ENCODE assay signal across 1 cellular context in the genomic region with DNA sequence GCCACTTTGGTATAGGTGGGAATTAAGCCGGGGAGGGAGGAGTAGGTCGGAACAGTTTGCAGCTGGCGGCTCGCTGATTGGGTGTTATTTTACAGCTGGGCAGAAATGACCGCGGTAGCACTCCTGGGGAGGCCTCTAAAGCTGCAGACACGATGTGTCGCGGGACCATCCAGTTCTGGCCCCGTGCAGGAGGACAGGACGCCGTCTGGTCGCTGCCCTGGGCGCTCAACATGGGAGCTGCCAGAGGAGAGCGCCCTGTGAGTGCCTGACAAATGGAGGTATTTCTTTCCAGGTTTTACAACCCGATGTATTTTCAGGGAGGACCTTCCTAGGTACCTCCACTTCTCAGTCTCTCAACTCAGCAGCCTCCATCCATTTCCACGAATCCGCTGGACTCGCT.
TF ChIP-seq lines count a peak whose summit lies in the region.

No MANE protein-coding gene starts in this region.

TF ChIP-seq in H1, 55 proteins besides CTCF, POLR2A, EP300 and RAD21 (continued from another document):
- TF ChIP-seq, protein P1, sequence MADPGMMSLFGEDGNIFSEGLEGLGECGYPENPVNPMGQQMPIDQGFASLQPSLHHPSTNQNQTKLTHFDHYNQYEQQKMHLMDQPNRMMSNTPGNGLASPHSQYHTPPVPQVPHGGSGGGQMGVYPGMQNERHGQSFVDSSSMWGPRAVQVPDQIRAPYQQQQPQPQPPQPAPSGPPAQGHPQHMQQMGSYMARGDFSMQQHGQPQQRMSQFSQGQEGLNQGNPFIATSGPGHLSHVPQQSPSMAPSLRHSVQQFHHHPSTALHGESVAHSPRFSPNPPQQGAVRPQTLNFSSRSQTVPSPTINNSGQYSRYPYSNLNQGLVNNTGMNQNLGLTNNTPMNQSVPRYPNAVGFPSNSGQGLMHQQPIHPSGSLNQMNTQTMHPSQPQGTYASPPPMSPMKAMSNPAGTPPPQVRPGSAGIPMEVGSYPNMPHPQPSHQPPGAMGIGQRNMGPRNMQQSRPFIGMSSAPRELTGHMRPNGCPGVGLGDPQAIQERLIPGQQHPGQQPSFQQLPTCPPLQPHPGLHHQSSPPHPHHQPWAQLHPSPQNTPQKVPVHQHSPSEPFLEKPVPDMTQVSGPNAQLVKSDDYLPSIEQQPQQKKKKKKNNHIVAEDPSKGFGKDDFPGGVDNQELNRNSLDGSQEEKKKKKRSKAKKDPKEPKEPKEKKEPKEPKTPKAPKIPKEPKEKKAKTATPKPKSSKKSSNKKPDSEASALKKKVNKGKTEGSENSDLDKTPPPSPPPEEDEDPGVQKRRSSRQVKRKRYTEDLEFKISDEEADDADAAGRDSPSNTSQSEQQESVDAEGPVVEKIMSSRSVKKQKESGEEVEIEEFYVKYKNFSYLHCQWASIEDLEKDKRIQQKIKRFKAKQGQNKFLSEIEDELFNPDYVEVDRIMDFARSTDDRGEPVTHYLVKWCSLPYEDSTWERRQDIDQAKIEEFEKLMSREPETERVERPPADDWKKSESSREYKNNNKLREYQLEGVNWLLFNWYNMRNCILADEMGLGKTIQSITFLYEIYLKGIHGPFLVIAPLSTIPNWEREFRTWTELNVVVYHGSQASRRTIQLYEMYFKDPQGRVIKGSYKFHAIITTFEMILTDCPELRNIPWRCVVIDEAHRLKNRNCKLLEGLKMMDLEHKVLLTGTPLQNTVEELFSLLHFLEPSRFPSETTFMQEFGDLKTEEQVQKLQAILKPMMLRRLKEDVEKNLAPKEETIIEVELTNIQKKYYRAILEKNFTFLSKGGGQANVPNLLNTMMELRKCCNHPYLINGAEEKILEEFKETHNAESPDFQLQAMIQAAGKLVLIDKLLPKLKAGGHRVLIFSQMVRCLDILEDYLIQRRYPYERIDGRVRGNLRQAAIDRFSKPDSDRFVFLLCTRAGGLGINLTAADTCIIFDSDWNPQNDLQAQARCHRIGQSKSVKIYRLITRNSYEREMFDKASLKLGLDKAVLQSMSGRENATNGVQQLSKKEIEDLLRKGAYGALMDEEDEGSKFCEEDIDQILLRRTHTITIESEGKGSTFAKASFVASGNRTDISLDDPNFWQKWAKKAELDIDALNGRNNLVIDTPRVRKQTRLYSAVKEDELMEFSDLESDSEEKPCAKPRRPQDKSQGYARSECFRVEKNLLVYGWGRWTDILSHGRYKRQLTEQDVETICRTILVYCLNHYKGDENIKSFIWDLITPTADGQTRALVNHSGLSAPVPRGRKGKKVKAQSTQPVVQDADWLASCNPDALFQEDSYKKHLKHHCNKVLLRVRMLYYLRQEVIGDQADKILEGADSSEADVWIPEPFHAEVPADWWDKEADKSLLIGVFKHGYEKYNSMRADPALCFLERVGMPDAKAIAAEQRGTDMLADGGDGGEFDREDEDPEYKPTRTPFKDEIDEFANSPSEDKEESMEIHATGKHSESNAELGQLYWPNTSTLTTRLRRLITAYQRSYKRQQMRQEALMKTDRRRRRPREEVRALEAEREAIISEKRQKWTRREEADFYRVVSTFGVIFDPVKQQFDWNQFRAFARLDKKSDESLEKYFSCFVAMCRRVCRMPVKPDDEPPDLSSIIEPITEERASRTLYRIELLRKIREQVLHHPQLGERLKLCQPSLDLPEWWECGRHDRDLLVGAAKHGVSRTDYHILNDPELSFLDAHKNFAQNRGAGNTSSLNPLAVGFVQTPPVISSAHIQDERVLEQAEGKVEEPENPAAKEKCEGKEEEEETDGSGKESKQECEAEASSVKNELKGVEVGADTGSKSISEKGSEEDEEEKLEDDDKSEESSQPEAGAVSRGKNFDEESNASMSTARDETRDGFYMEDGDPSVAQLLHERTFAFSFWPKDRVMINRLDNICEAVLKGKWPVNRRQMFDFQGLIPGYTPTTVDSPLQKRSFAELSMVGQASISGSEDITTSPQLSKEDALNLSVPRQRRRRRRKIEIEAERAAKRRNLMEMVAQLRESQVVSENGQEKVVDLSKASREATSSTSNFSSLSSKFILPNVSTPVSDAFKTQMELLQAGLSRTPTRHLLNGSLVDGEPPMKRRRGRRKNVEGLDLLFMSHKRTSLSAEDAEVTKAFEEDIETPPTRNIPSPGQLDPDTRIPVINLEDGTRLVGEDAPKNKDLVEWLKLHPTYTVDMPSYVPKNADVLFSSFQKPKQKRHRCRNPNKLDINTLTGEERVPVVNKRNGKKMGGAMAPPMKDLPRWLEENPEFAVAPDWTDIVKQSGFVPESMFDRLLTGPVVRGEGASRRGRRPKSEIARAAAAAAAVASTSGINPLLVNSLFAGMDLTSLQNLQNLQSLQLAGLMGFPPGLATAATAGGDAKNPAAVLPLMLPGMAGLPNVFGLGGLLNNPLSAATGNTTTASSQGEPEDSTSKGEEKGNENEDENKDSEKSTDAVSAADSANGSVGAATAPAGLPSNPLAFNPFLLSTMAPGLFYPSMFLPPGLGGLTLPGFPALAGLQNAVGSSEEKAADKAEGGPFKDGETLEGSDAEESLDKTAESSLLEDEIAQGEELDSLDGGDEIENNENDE (IDR thresholded peaks at IDR 0.05; ENCODE audit: insufficient replicate concordance, low read length): no peak
- no peak for TF ChIP-seq SIRT6 (IDR thresholded peaks at IDR 0.05; ENCODE audit: low read length)
- no peak for TF ChIP-seq POU5F1 (IDR thresholded peaks at IDR 0.05; ENCODE audit: low read depth, low read length)
- no peak for TF ChIP-seq YY1 (IDR thresholded peaks at IDR 0.05; ENCODE audit: low read depth, low read length)
- no peak for TF ChIP-seq NANOG (IDR thresholded peaks at IDR 0.05; ENCODE audit: insufficient read depth, low read depth, low read length, poor library complexity, severe bottlenecking)
- no peak for TF ChIP-seq POLR2AphosphoS5 (IDR thresholded peaks at IDR 0.05; ENCODE audit: low read depth, low read length)
- TF ChIP-seq CREB1 (IDR thresholded peaks at IDR 0.05): no peak
- no peak for TF ChIP-seq SUZ12 (IDR thresholded peaks at IDR 0.05; ENCODE audit: low read length)
- no peak for TF ChIP-seq CHD2 (IDR thresholded peaks at IDR 0.05; ENCODE audit: low read length)
- TF ChIP-seq, protein P2, sequence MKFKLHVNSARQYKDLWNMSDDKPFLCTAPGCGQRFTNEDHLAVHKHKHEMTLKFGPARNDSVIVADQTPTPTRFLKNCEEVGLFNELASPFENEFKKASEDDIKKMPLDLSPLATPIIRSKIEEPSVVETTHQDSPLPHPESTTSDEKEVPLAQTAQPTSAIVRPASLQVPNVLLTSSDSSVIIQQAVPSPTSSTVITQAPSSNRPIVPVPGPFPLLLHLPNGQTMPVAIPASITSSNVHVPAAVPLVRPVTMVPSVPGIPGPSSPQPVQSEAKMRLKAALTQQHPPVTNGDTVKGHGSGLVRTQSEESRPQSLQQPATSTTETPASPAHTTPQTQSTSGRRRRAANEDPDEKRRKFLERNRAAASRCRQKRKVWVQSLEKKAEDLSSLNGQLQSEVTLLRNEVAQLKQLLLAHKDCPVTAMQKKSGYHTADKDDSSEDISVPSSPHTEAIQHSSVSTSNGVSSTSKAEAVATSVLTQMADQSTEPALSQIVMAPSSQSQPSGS (IDR thresholded peaks at IDR 0.05; ENCODE audit: low read length): no peak
- TF ChIP-seq BRCA1 (IDR thresholded peaks at IDR 0.05; ENCODE audit: low read depth, low read length): no peak
- no peak for TF ChIP-seq BCL11A (IDR thresholded peaks at IDR 0.05; ENCODE audit: low read depth in 2 of 2, low read length in 2 of 2)
- no peak for TF ChIP-seq KDM4A (IDR thresholded peaks at IDR 0.05; ENCODE audit: low read depth, low read length, severe bottlenecking)
- no peak for TF ChIP-seq FOSL1 (IDR thresholded peaks at IDR 0.05; ENCODE audit: insufficient read depth, low read depth, low read length)
- TF ChIP-seq JUN (IDR thresholded peaks at IDR 0.05; ENCODE audit: low read depth, low read length): no peak
- TF ChIP-seq SP4 (IDR thresholded peaks at IDR 0.05; ENCODE audit: low read length): no peak
- no peak for TF ChIP-seq KDM1A (IDR thresholded peaks at IDR 0.05; ENCODE audit: borderline replicate concordance, low read length)
- TF ChIP-seq ASH2L (IDR thresholded peaks at IDR 0.05; ENCODE audit: low read length): no peak
- TF ChIP-seq RBBP5 (IDR thresholded peaks at IDR 0.05; ENCODE audit: borderline replicate concordance, low read depth, low read length): no peak
